1 cellular context compared by ENCODE assay signal in the genomic region with DNA sequence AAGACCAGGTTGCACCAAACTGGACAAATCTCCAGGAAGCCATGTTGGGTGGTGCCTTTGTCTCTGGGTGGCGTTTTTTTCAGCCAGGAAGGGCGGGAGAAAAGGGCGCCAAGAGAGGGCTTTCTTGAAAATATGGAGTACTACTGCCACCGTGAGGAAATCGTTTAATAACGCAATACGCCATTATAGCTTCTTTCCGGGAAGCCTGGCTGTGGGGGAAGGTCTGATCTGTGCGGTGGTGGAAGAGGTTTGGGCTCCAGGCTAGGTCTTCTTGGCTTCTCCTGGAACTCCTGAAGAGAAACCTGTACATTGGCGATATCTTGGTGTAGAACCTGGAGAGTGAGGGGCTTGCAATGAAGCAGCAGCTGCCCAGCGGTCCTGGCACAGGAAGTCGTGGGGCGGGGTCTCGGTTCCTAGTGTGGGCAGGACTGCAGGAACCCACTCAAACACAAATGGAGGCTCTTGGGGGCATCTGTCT.
TF ChIP-seq lines count a peak whose summit lies in the region.

No MANE protein-coding gene starts in this region.

TF ChIP-seq in SK-N-SH, 30 proteins besides CTCF, POLR2A, EP300 and RAD21 (continued from another document):
- TF ChIP-seq FOXJ3 (CRISPR knock-in tag; IDR thresholded peaks at IDR 0.05) (no peak), SMC3 (IDR thresholded peaks at IDR 0.05; ENCODE audit: low read depth, low read length) (peak; percentile 57), CHD2 (IDR thresholded peaks at IDR 0.05; ENCODE audit: low read length, partially characterized antibody) (peak; percentile 69)
